In genomic region chr1:75423616-75424015, GRCh38 we compare ENCODE assay signal across 1 cellular context.
TF ChIP-seq lines count a peak whose summit lies in the region.

No MANE protein-coding gene starts in this region.

TF ChIP-seq in K562, 482 proteins besides CTCF, POLR2A, EP300 and RAD21 (continued from another document and continues in another):
- TF ChIP-seq, protein P1, sequence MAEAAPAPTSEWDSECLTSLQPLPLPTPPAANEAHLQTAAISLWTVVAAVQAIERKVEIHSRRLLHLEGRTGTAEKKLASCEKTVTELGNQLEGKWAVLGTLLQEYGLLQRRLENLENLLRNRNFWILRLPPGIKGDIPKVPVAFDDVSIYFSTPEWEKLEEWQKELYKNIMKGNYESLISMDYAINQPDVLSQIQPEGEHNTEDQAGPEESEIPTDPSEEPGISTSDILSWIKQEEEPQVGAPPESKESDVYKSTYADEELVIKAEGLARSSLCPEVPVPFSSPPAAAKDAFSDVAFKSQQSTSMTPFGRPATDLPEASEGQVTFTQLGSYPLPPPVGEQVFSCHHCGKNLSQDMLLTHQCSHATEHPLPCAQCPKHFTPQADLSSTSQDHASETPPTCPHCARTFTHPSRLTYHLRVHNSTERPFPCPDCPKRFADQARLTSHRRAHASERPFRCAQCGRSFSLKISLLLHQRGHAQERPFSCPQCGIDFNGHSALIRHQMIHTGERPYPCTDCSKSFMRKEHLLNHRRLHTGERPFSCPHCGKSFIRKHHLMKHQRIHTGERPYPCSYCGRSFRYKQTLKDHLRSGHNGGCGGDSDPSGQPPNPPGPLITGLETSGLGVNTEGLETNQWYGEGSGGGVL (CRISPR knock-in tag; IDR thresholded peaks at IDR 0.05), result no peak
- TF ChIP-seq ZFP91 (CRISPR knock-in tag; IDR thresholded peaks at IDR 0.05) (no peak), CBX5 (IDR thresholded peaks at IDR 0.05; ENCODE audit: borderline replicate concordance, low read depth) (no peak), HDGF (IDR thresholded peaks at IDR 0.05) (no peak), ZNF77 (CRISPR knock-in tag; IDR thresholded peaks at IDR 0.05) (no peak), ZNF274 (IDR thresholded peaks at IDR 0.05; ENCODE audit: borderline replicate concordance, low read depth, low read length) (no peak), GTF2F1 (IDR thresholded peaks at IDR 0.05; ENCODE audit: low read depth, low read length) (no peak), LEF1 (IDR thresholded peaks at IDR 0.05) (peak; percentile 88), ZNF140 (CRISPR knock-in tag; IDR thresholded peaks at IDR 0.05) (no peak), TOE1 (IDR thresholded peaks at IDR 0.05; ENCODE audit: borderline replicate concordance) (no peak), TOE1 (CRISPR knock-in tag; IDR thresholded peaks at IDR 0.05; ENCODE audit: borderline replicate concordance, low read depth) (no peak), MCM2 (IDR thresholded peaks at IDR 0.05; ENCODE audit: low read depth) (no peak), ZC3H8 (IDR thresholded peaks at IDR 0.05) (no peak), ZNF551 (CRISPR knock-in tag; IDR thresholded peaks at IDR 0.05) (no peak), ZNF316 (IDR thresholded peaks at IDR 0.05) (no peak), ELF2 (CRISPR knock-in tag; IDR thresholded peaks at IDR 0.05) (no peak), PTTG1 (tag; IDR thresholded peaks at IDR 0.05; ENCODE audit: low read depth) (no peak), WHSC1 (IDR thresholded peaks at IDR 0.05; ENCODE audit: low read length) (no peak), TFAM (CRISPR knock-in tag; conservative IDR thresholded peaks at IDR 0.05) (no peak), EZH2 (IDR thresholded peaks at IDR 0.05; ENCODE audit: borderline replicate concordance, low read depth, low read length) (no peak), RFX5 (IDR thresholded peaks at IDR 0.05; ENCODE audit: low read depth, low read length) (no peak), HLTF (IDR thresholded peaks at IDR 0.05) (no peak), JUN (IDR thresholded peaks at IDR 0.05; ENCODE audit: borderline replicate concordance, low read depth, low read length) (no peak), JUN (CRISPR knock-in tag; IDR thresholded peaks at IDR 0.05; ENCODE audit: borderline replicate concordance) (no peak), ZNF217 (CRISPR knock-in tag; IDR thresholded peaks at IDR 0.05) (no peak), GABPB1 (CRISPR knock-in tag; IDR thresholded peaks at IDR 0.05) (no peak), CHD2 (IDR thresholded peaks at IDR 0.05; ENCODE audit: low read depth, low read length) (no peak), TCF3 (CRISPR knock-in tag; IDR thresholded peaks at IDR 0.05) (peak; percentile 67), CBX3 (IDR thresholded peaks at IDR 0.05; ENCODE audit: borderline replicate concordance in 1 of 2, low read length in 2 of 2) (no peak), ARID1B (IDR thresholded peaks at IDR 0.05) (peak; percentile 89), MEF2D (tag; conservative IDR thresholded peaks at IDR 0.05; ENCODE audit: low read depth) (0 out of 2 replicates have a peak, but pooled peaks have one; percentile 27), NCOR1 (IDR thresholded peaks at IDR 0.05) (peak; percentile 74), MXD1 (CRISPR knock-in tag; IDR thresholded peaks at IDR 0.05; ENCODE audit: borderline replicate concordance, poor library complexity, severe bottlenecking) (no peak), MTA1 (IDR thresholded peaks at IDR 0.05; ENCODE audit: borderline replicate concordance) (no peak), BMI1 (IDR thresholded peaks at IDR 0.05; ENCODE audit: low read length) (no peak), RUNX1 (IDR thresholded peaks at IDR 0.05; ENCODE audit: low read depth) (no peak), ZNF324 (CRISPR knock-in tag; IDR thresholded peaks at IDR 0.05) (no peak), NFXL1 (CRISPR knock-in tag; IDR thresholded peaks at IDR 0.05) (no peak), SMARCB1 (IDR thresholded peaks at IDR 0.05; ENCODE audit: insufficient read length, low read depth) (no peak), ZNF79 (CRISPR knock-in tag; IDR thresholded peaks at IDR 0.05; ENCODE audit: low read depth) (no peak), SRSF1 (IDR thresholded peaks at IDR 0.05; ENCODE audit: low read depth, low read length) (no peak), SMARCA4 (IDR thresholded peaks at IDR 0.05) (peak; percentile 83), GABPB2 (CRISPR knock-in tag; conservative IDR thresholded peaks at IDR 0.05) (no peak), RNF2 (IDR thresholded peaks at IDR 0.05) (no peak), MEIS2 (IDR thresholded peaks at IDR 0.05; ENCODE audit: partially characterized antibody) (peak; percentile 100), ETS2 (tag; IDR thresholded peaks at IDR 0.05; ENCODE audit: borderline replicate concordance, poor library complexity, severe bottlenecking) (no peak), MED1 (CRISPR knock-in tag; IDR thresholded peaks at IDR 0.05; ENCODE audit: borderline replicate concordance) (no peak), BRF1 (IDR thresholded peaks at IDR 0.05; ENCODE audit: borderline replicate concordance, extremely low read depth, insufficient read length) (no peak), MBD2 (IDR thresholded peaks at IDR 0.05; ENCODE audit: borderline replicate concordance, low read depth) (no peak), NR4A1 (CRISPR knock-in tag; IDR thresholded peaks at IDR 0.05) (no peak), NR4A1 (tag; IDR thresholded peaks at IDR 0.05) (no peak), KDM1A (IDR thresholded peaks at IDR 0.05) (0 out of 4 replicates have a peak, but pooled peaks of 1 of the 2 experiments have one; percentile 30), ZNF436 (CRISPR knock-in tag; IDR thresholded peaks at IDR 0.05) (no peak), NR1H2 (CRISPR knock-in tag; IDR thresholded peaks at IDR 0.05) (no peak)
- TF ChIP-seq, protein P2, sequence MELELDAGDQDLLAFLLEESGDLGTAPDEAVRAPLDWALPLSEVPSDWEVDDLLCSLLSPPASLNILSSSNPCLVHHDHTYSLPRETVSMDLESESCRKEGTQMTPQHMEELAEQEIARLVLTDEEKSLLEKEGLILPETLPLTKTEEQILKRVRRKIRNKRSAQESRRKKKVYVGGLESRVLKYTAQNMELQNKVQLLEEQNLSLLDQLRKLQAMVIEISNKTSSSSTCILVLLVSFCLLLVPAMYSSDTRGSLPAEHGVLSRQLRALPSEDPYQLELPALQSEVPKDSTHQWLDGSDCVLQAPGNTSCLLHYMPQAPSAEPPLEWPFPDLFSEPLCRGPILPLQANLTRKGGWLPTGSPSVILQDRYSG (tag; conservative IDR thresholded peaks at IDR 0.05; ENCODE audit: low read depth), result no peak
- TF ChIP-seq, protein P3, sequence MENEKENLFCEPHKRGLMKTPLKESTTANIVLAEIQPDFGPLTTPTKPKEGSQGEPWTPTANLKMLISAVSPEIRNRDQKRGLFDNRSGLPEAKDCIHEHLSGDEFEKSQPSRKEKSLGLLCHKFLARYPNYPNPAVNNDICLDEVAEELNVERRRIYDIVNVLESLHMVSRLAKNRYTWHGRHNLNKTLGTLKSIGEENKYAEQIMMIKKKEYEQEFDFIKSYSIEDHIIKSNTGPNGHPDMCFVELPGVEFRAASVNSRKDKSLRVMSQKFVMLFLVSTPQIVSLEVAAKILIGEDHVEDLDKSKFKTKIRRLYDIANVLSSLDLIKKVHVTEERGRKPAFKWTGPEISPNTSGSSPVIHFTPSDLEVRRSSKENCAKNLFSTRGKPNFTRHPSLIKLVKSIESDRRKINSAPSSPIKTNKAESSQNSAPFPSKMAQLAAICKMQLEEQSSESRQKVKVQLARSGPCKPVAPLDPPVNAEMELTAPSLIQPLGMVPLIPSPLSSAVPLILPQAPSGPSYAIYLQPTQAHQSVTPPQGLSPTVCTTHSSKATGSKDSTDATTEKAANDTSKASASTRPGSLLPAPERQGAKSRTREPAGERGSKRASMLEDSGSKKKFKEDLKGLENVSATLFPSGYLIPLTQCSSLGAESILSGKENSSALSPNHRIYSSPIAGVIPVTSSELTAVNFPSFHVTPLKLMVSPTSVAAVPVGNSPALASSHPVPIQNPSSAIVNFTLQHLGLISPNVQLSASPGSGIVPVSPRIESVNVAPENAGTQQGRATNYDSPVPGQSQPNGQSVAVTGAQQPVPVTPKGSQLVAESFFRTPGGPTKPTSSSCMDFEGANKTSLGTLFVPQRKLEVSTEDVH (IDR thresholded peaks at IDR 0.05; ENCODE audit: low read depth, partially characterized antibody), result no peak
- TF ChIP-seq, protein P4, sequence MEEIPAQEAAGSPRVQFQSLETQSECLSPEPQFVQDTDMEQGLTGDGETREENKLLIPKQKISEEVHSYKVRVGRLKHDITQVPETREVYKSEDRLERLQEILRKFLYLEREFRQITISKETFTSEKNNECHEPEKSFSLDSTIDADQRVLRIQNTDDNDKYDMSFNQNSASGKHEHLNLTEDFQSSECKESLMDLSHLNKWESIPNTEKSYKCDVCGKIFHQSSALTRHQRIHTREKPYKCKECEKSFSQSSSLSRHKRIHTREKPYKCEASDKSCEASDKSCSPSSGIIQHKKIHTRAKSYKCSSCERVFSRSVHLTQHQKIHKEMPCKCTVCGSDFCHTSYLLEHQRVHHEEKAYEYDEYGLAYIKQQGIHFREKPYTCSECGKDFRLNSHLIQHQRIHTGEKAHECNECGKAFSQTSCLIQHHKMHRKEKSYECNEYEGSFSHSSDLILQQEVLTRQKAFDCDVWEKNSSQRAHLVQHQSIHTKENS (CRISPR knock-in tag; IDR thresholded peaks at IDR 0.05), result no peak
- TF ChIP-seq, protein P5, sequence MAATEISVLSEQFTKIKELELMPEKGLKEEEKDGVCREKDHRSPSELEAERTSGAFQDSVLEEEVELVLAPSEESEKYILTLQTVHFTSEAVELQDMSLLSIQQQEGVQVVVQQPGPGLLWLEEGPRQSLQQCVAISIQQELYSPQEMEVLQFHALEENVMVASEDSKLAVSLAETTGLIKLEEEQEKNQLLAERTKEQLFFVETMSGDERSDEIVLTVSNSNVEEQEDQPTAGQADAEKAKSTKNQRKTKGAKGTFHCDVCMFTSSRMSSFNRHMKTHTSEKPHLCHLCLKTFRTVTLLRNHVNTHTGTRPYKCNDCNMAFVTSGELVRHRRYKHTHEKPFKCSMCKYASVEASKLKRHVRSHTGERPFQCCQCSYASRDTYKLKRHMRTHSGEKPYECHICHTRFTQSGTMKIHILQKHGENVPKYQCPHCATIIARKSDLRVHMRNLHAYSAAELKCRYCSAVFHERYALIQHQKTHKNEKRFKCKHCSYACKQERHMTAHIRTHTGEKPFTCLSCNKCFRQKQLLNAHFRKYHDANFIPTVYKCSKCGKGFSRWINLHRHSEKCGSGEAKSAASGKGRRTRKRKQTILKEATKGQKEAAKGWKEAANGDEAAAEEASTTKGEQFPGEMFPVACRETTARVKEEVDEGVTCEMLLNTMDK (IDR thresholded peaks at IDR 0.05; ENCODE audit: borderline replicate concordance, insufficient read depth, low read depth, low read length, poor library complexity, severe bottlenecking), result no peak
- TF ChIP-seq, protein P6, sequence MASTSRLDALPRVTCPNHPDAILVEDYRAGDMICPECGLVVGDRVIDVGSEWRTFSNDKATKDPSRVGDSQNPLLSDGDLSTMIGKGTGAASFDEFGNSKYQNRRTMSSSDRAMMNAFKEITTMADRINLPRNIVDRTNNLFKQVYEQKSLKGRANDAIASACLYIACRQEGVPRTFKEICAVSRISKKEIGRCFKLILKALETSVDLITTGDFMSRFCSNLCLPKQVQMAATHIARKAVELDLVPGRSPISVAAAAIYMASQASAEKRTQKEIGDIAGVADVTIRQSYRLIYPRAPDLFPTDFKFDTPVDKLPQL (IDR thresholded peaks at IDR 0.05; ENCODE audit: extremely low read depth, insufficient read length), result no peak
- TF ChIP-seq, protein P7, sequence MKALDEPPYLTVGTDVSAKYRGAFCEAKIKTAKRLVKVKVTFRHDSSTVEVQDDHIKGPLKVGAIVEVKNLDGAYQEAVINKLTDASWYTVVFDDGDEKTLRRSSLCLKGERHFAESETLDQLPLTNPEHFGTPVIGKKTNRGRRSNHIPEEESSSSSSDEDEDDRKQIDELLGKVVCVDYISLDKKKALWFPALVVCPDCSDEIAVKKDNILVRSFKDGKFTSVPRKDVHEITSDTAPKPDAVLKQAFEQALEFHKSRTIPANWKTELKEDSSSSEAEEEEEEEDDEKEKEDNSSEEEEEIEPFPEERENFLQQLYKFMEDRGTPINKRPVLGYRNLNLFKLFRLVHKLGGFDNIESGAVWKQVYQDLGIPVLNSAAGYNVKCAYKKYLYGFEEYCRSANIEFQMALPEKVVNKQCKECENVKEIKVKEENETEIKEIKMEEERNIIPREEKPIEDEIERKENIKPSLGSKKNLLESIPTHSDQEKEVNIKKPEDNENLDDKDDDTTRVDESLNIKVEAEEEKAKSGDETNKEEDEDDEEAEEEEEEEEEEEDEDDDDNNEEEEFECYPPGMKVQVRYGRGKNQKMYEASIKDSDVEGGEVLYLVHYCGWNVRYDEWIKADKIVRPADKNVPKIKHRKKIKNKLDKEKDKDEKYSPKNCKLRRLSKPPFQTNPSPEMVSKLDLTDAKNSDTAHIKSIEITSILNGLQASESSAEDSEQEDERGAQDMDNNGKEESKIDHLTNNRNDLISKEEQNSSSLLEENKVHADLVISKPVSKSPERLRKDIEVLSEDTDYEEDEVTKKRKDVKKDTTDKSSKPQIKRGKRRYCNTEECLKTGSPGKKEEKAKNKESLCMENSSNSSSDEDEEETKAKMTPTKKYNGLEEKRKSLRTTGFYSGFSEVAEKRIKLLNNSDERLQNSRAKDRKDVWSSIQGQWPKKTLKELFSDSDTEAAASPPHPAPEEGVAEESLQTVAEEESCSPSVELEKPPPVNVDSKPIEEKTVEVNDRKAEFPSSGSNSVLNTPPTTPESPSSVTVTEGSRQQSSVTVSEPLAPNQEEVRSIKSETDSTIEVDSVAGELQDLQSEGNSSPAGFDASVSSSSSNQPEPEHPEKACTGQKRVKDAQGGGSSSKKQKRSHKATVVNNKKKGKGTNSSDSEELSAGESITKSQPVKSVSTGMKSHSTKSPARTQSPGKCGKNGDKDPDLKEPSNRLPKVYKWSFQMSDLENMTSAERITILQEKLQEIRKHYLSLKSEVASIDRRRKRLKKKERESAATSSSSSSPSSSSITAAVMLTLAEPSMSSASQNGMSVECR (CRISPR knock-in tag; IDR thresholded peaks at IDR 0.05), result no peak
